Comparison of ENCODE assay signal across 8 cellular contexts in the genomic region with DNA sequence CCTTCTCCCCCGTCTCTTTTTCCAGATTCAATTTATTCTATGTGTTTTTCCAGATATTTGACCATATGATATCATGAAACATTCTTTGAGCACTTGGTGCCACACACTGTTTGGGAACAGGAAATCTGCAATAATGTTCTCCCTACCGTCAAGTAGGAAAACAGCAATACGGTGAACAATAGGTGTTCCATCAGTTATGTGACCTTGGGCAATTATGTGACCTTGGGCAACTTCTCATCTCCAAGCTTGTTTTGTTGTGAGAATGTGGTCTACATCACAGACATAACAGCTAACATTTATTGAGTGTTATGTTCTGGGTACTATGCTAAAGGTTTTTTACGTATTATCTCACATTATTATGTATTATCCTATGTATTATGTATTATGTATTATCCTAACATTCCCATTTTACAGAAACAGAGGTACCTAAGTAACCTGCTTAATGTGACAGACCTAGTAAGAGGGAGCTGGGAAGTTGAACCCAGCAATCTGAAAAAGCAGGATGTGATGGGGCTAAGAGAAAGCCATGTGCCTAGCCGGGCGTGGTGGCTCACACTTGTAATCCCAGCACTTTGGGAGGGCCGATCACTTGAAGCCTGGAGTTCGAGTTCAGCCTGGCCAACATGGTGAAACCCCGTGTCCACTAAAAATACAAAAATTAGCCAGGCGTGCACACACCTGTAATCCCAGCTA. TPM values are rescaled to one million over a fixed set of nuclear protein-coding genes. Genes with fewer than 3 reads are reported as not detected.
DNase-seq lines count a peak whose midpoint lies in the region; ATAC-seq, FAIRE-seq and TF ChIP-seq lines count a peak whose summit lies in the region.

No MANE protein-coding gene starts in this region.

- H3K4me3 ChIP-seq in keratinocyte (ENCODE audit: control insufficient read depth in 2 of 3, extremely low read depth in 1 of 3, insufficient read depth in 2 of 3, low read depth in 1 of 3, low read length in 3 of 3) (peak overlapping the region; percentile 66 to 82 (median 69)), testis (peak overlapping the region; percentile 79 to 89)

- FAIRE-seq in keratinocyte (lab: Jason Lieb, UNC), result no peak

- no peaks in the 10 kb centered on the region for H3K9me3 ChIP-seq in keratinocyte (ENCODE audit: control insufficient read depth, low read depth, low read length)
- no peaks in the 10 kb centered on the region for H3K9me3 ChIP-seq in testis

- no peaks in the 10 kb centered on the region for H3K27me3 Mint-ChIP-seq in activated CD8-positive, alpha-beta memory T cell treated with anti-CD3 and anti-CD28 coated beads, Interleukin-2, amount 10 ng/mL, durations not matched to agents 7 days and 5 days
- H3K27me3 Mint-ChIP-seq in activated T-helper 1 cell treated with anti-CD3 and anti-CD28 coated beads, Interleukin-12 subunit alpha, Interleukin-12 subunit beta, Interleukin-2, Interleukin-4 antibody, amounts not matched to agents 30 ng/mL and 10 ng/mL and 1 ng/mL, durations not matched to agents 14 hours and 24 hours and 36 hours (ENCODE audit: insufficient read depth), result no peaks in the 10 kb centered on the region

- ATAC-seq in activated CD8-positive, alpha-beta memory T cell treated with anti-CD3 and anti-CD28 coated beads, Interleukin-2, amount 10 ng/mL, durations not matched to agents 7 days and 5 days, result no peak
- ATAC-seq in GM21526 (IDR thresholded peaks at IDR 0.05; ENCODE audit: low FRiP score, unreplicated experiment) (no peak), HG02798 (IDR thresholded peaks at IDR 0.05; ENCODE audit: poor library complexity, unreplicated experiment) (no peak)

- no peak overlapping the region for H2AFZ ChIP-seq in keratinocyte (ENCODE audit: control insufficient read depth, low read length)

- no peak for TF ChIP-seq POLR2A in testis (IDR thresholded peaks at IDR 0.05)

- peak overlapping the region; percentile 94 for H3K27ac Mint-ChIP-seq in activated CD8-positive, alpha-beta memory T cell treated with anti-CD3 and anti-CD28 coated beads, Interleukin-2, amount 10 ng/mL, durations not matched to agents 7 days and 5 days
- H3K27ac Mint-ChIP-seq in activated T-helper 1 cell treated with anti-CD3 and anti-CD28 coated beads, Interleukin-12 subunit alpha, Interleukin-12 subunit beta, Interleukin-2, Interleukin-4 antibody, amounts not matched to agents 30 ng/mL and 10 ng/mL and 1 ng/mL, durations not matched to agents 14 hours and 24 hours and 36 hours, result peak overlapping the region; percentile 90

- in situ Hi-C loops in ACHN (cut with HindIII; ENCODE audit: low pct_ligation_motif_present, low pct_unique_long_range_greater_than_20kb, low sequenced_read_pairs), result no loop called here

- dilution Hi-C loops in keratinocyte (cut with MboI; ENCODE audit: extremely low pct_ligation_motif_present, low sequenced_read_pairs), result no loop called here

- peak overlapping the region; percentile 89 for H3K9ac ChIP-seq in keratinocyte (ENCODE audit: control insufficient read depth, extremely low read depth, insufficient read depth, low read length)

- peaks cover 17% of the 10 kb centered on the region for H3K36me3 Mint-ChIP-seq in activated CD8-positive, alpha-beta memory T cell treated with anti-CD3 and anti-CD28 coated beads, Interleukin-2, amount 10 ng/mL, durations not matched to agents 7 days and 5 days
- peaks cover 30% of the 10 kb centered on the region for H3K36me3 Mint-ChIP-seq in activated T-helper 1 cell treated with anti-CD3 and anti-CD28 coated beads, Interleukin-12 subunit alpha, Interleukin-12 subunit beta, Interleukin-2, Interleukin-4 antibody, amounts not matched to agents 30 ng/mL and 10 ng/mL and 1 ng/mL, durations not matched to agents 14 hours and 24 hours and 36 hours (ENCODE audit: low read depth)

- H3K4me3 Mint-ChIP-seq in activated CD8-positive, alpha-beta memory T cell treated with anti-CD3 and anti-CD28 coated beads, Interleukin-2, amount 10 ng/mL, durations not matched to agents 7 days and 5 days, result peak overlapping the region; percentile 98
- H3K4me3 Mint-ChIP-seq in activated T-helper 1 cell treated with anti-CD3 and anti-CD28 coated beads, Interleukin-12 subunit alpha, Interleukin-12 subunit beta, Interleukin-2, Interleukin-4 antibody, amounts not matched to agents 30 ng/mL and 10 ng/mL and 1 ng/mL, durations not matched to agents 14 hours and 24 hours and 36 hours, result peak overlapping the region; percentile 93

- TF ChIP-seq CTCF in keratinocyte (optimal IDR thresholded peaks at IDR 0.05 in 1 of 3, IDR thresholded peaks at IDR 0.05 in 1 of 3, conservative IDR thresholded peaks at IDR 0.05 in 1 of 3; ENCODE audit: extremely low read depth in 1 of 3, insufficient read depth in 2 of 3, low read length in 3 of 3) (no peak), testis (IDR thresholded peaks at IDR 0.05) (no peak)

- no peaks in the 10 kb centered on the region for H3K9me1 ChIP-seq in keratinocyte (ENCODE audit: control insufficient read depth, extremely low read depth, insufficient read depth, low read length)

- peaks cover 0 to 10% of the 10 kb centered on the region in 2 experiments for H3K36me3 ChIP-seq in keratinocyte (ENCODE audit: control insufficient read depth in 2 of 2, extremely low read depth in 1 of 2, insufficient read depth in 2 of 2, low read length in 2 of 2)
- H3K36me3 ChIP-seq in testis (ENCODE audit: low read depth, missing control alignments), result no peaks in the 10 kb centered on the region

- CTCF ChIA-PET in activated CD8-positive, alpha-beta memory T cell treated with anti-CD3 and anti-CD28 coated beads, Interleukin-2, amount 10 ng/mL, durations not matched to agents 7 days and 5 days (lab: Charles Lee), result interaction anchor here (0.6 to 8.5 kb wide), 7 partner anchors 10 to 394 kb away, joined by 3 to 216 read pairs (median 3); no protein-coding TSS in a partner anchor

- intact Hi-C loops in activated T-helper 1 cell treated with anti-CD3 and anti-CD28 coated beads, Interleukin-12 subunit alpha, Interleukin-12 subunit beta, Interleukin-2, Interleukin-4 antibody, amounts not matched to agents 30 ng/mL and 10 ng/mL and 1 ng/mL, durations not matched to agents 14 hours and 24 hours and 36 hours (cut with micrococcal nuclease), result loop anchor here (1.0 to 5.0 kb wide), 8 partner anchors 48 to 533 kb away; a partner anchor contains a TSS
- intact Hi-C loops in testis (cut with DNase I; ENCODE audit: low total_unique reads), result no loop called here

- H3K27me3 ChIP-seq in keratinocyte (ENCODE audit: control insufficient read depth, extremely low read depth, insufficient read depth, low read length), result no peaks in the 10 kb centered on the region
- H3K27me3 ChIP-seq in testis, result no peaks in the 10 kb centered on the region

- 33 to 53% methylated on average over 10 of the region's 10 CpGs for WGBS in testis, 2 donors

- peak overlapping the region; percentile 93 for H3K4me2 ChIP-seq in keratinocyte (ENCODE audit: control insufficient read depth, extremely low read depth, insufficient read depth, low read depth, low read length)

- H3K27ac ChIP-seq in keratinocyte (ENCODE audit: control insufficient read depth, insufficient read depth, low read length), result peak overlapping the region; percentile 89
- H3K27ac ChIP-seq in testis, result peak overlapping the region; percentile 87 to 97

- H4K20me1 ChIP-seq in keratinocyte (ENCODE audit: control insufficient read depth, extremely low read depth, insufficient read depth, low read length), result no peaks in the 10 kb centered on the region

- peaks cover 46% of the 10 kb centered on the region for H3K4me1 Mint-ChIP-seq in activated CD8-positive, alpha-beta memory T cell treated with anti-CD3 and anti-CD28 coated beads, Interleukin-2, amount 10 ng/mL, durations not matched to agents 7 days and 5 days
- H3K4me1 Mint-ChIP-seq in activated T-helper 1 cell treated with anti-CD3 and anti-CD28 coated beads, Interleukin-12 subunit alpha, Interleukin-12 subunit beta, Interleukin-2, Interleukin-4 antibody, amounts not matched to agents 30 ng/mL and 10 ng/mL and 1 ng/mL, durations not matched to agents 14 hours and 24 hours and 36 hours (ENCODE audit: low read depth), result peaks cover 45% of the 10 kb centered on the region

- peaks cover 16% of the 10 kb centered on the region for H3K79me2 ChIP-seq in keratinocyte (ENCODE audit: control insufficient read depth, insufficient read depth, low read length)

- no peak for DNase-seq in activated CD8-positive, alpha-beta memory T cell treated with anti-CD3 and anti-CD28 coated beads, Interleukin-2, amount 10 ng/mL, durations not matched to agents 7 days and 5 days
- DNase-seq in activated CD8-positive, alpha-beta memory T cell treated with anti-CD3 and anti-CD28 coated beads for 24 hours, result no peak
- no peak for DNase-seq in activated T-helper 1 cell treated with anti-CD3 and anti-CD28 coated beads, Interleukin-12 subunit alpha, Interleukin-12 subunit beta, Interleukin-2, Interleukin-4 antibody, amounts not matched to agents 30 ng/mL and 10 ng/mL and 1 ng/mL, durations not matched to agents 14 hours and 24 hours and 36 hours (ENCODE audit: low spot score)
- DNase-seq in keratinocyte (ENCODE audit: low read depth, low spot score) (no peak), testis (no peak), ACHN (no peak)

- no peaks in the 10 kb centered on the region for H3K9me3 Mint-ChIP-seq in activated CD8-positive, alpha-beta memory T cell treated with anti-CD3 and anti-CD28 coated beads, Interleukin-2, amount 10 ng/mL, durations not matched to agents 7 days and 5 days (ENCODE audit: low read depth)
- H3K9me3 Mint-ChIP-seq in activated T-helper 1 cell treated with anti-CD3 and anti-CD28 coated beads, Interleukin-12 subunit alpha, Interleukin-12 subunit beta, Interleukin-2, Interleukin-4 antibody, amounts not matched to agents 30 ng/mL and 10 ng/mL and 1 ng/mL, durations not matched to agents 14 hours and 24 hours and 36 hours, result no peaks in the 10 kb centered on the region

- H3K4me1 ChIP-seq in keratinocyte (ENCODE audit: control insufficient read depth, extremely low read depth, insufficient read depth, low read length) (peaks cover 32% of the 10 kb centered on the region), testis (peaks cover 22% of the 10 kb centered on the region)

RNA-seq across cellular contexts. Expression of a gene that starts 1.2 kb away (rescaled TPM):
- 10 to 100 TPM; 83.0 to 86.4 TPM for total RNA-seq in activated CD8-positive, alpha-beta memory T cell treated with anti-CD3 and anti-CD28 coated beads, Interleukin-2, amount 10 ng/mL, durations not matched to agents 7 days and 5 days
- total RNA-seq in activated T-helper 1 cell treated with anti-CD3 and anti-CD28 coated beads, Interleukin-12 subunit alpha, Interleukin-12 subunit beta, Interleukin-2, Interleukin-4 antibody, amounts not matched to agents 30 ng/mL and 10 ng/mL and 1 ng/mL, durations not matched to agents 14 hours and 24 hours and 36 hours, result 76.8 and 77.0 TPM in 2 replicates
- polyA plus RNA-seq in keratinocyte, result 23.0 to 43.7 TPM (median 27.9 TPM) in 3 replicates
- polyA plus RNA-seq in keratinocyte (2011; ENCODE audit: low read depth), result 8.9 TPM
- 14.4 and 24.7 TPM in 2 replicates for polyA plus RNA-seq in keratinocyte (2011; cell fraction: cytosol; rRNA removed)
- 47.1 and 52.6 TPM in 2 replicates for polyA plus RNA-seq in keratinocyte (2011; cell fraction: nucleus; rRNA removed)
- 20.9 and 27.7 TPM in 2 replicates for polyA plus RNA-seq in keratinocyte (2012; ENCODE audit: low replicate concordance)
- polyA minus RNA-seq in keratinocyte, result 12.6 to 30.4 TPM (median 23.9 TPM) in 3 replicates
- 16.7 TPM for polyA minus RNA-seq in keratinocyte (2011; cell fraction: cytosol; rRNA and poly(A)+ RNA removed)
- polyA minus RNA-seq in keratinocyte (2011; cell fraction: nucleus; rRNA and poly(A)+ RNA removed), result 35.6 and 39.6 TPM in 2 replicates
- 100 to 1,000 TPM; 120 to 125 TPM for total RNA-seq in testis
- polyA plus RNA-seq in testis (ENCODE audit: insufficient read depth, low read depth, low replicate concordance), result 86.6 TPM

RNA-seq across cellular contexts. Expression of a gene that starts 48.4 kb away (rescaled TPM):
- 100 to 1,000 TPM; 129 to 166 TPM for total RNA-seq in activated CD8-positive, alpha-beta memory T cell treated with anti-CD3 and anti-CD28 coated beads, Interleukin-2, amount 10 ng/mL, durations not matched to agents 7 days and 5 days
- 195 and 204 TPM in 2 replicates for total RNA-seq in activated T-helper 1 cell treated with anti-CD3 and anti-CD28 coated beads, Interleukin-12 subunit alpha, Interleukin-12 subunit beta, Interleukin-2, Interleukin-4 antibody, amounts not matched to agents 30 ng/mL and 10 ng/mL and 1 ng/mL, durations not matched to agents 14 hours and 24 hours and 36 hours
- polyA plus RNA-seq in keratinocyte, result 306 to 428 TPM (median 380 TPM) in 3 replicates
- 83.4 TPM for polyA plus RNA-seq in keratinocyte (2011; ENCODE audit: low read depth)
- 201 and 388 TPM in 2 replicates for polyA plus RNA-seq in keratinocyte (2011; cell fraction: cytosol; rRNA removed)
- 420 and 431 TPM in 2 replicates for polyA plus RNA-seq in keratinocyte (2011; cell fraction: nucleus; rRNA removed)
- 157 and 253 TPM in 2 replicates for polyA plus RNA-seq in keratinocyte (2012; ENCODE audit: low replicate concordance)
- polyA minus RNA-seq in keratinocyte, result 565 to 838 TPM (median 646 TPM) in 3 replicates
- polyA minus RNA-seq in keratinocyte (2011; cell fraction: cytosol; rRNA and poly(A)+ RNA removed), result 534 TPM
- polyA minus RNA-seq in keratinocyte (2011; cell fraction: nucleus; rRNA and poly(A)+ RNA removed), result 437 and 484 TPM in 2 replicates
- total RNA-seq in testis, result 100 to 1,000 TPM; 255 to 334 TPM
- polyA plus RNA-seq in testis (ENCODE audit: insufficient read depth, low read depth, low replicate concordance), result 417 TPM

RNA-seq across cellular contexts. Expression of a gene that starts 58.6 kb away (rescaled TPM):
- total RNA-seq in activated CD8-positive, alpha-beta memory T cell treated with anti-CD3 and anti-CD28 coated beads, Interleukin-2, amount 10 ng/mL, durations not matched to agents 7 days and 5 days, result 1 to 10 TPM; 2.8 to 2.9 TPM
- total RNA-seq in activated T-helper 1 cell treated with anti-CD3 and anti-CD28 coated beads, Interleukin-12 subunit alpha, Interleukin-12 subunit beta, Interleukin-2, Interleukin-4 antibody, amounts not matched to agents 30 ng/mL and 10 ng/mL and 1 ng/mL, durations not matched to agents 14 hours and 24 hours and 36 hours, result 0.71 and 0.80 TPM in 2 replicates
- 0.23 to 0.68 TPM (median 0.32 TPM) in 3 replicates for polyA plus RNA-seq in keratinocyte
- 0.24 TPM for polyA plus RNA-seq in keratinocyte (2011; ENCODE audit: low read depth)
- 0.38 and 0.47 TPM in 2 replicates for polyA plus RNA-seq in keratinocyte (2011; cell fraction: cytosol; rRNA removed)
- 0.56 and 0.96 TPM in 2 replicates for polyA plus RNA-seq in keratinocyte (2011; cell fraction: nucleus; rRNA removed)
- polyA plus RNA-seq in keratinocyte (2012; ENCODE audit: low replicate concordance), result 0.32 and 0.57 TPM in 2 replicates
- polyA minus RNA-seq in keratinocyte, result 1.0 to 1.1 TPM in 2 of 3 replicates, not detected in the other
- polyA minus RNA-seq in keratinocyte (2011; cell fraction: cytosol; rRNA and poly(A)+ RNA removed), result not detected
- 0.32 TPM in 1 of 2 replicates, not detected in the other for polyA minus RNA-seq in keratinocyte (2011; cell fraction: nucleus; rRNA and poly(A)+ RNA removed)
- 10 to 100 TPM; 35.2 to 63.5 TPM for total RNA-seq in testis
- 233 TPM for polyA plus RNA-seq in testis (ENCODE audit: insufficient read depth, low read depth, low replicate concordance)

Comparison
In these comparisons a context has a peak if more than half of its experiments do, and no peak if none do; other contexts are left out.
1. RNA of a gene that starts 58.6 kb away (total RNA-seq): 35.2 to 63.5 TPM in testis; 2.8 to 2.9 TPM in activated CD8-positive, alpha-beta memory T cell treated with anti-CD3 and anti-CD28 coated beads, Interleukin-2, amount 10 ng/mL, durations not matched to agents 7 days and 5 days and 0.71 to 0.80 TPM in activated T-helper 1 cell treated with anti-CD3 and anti-CD28 coated beads, Interleukin-12 subunit alpha, Interleukin-12 subunit beta, Interleukin-2, Interleukin-4 antibody, amounts not matched to agents 30 ng/mL and 10 ng/mL and 1 ng/mL, durations not matched to agents 14 hours and 24 hours and 36 hours; every median in the first group is over 4 times any median in the second.